Comparison of ENCODE assay signal across 16 cellular contexts in genomic region chr5:32030686-32031478, GRCh38.
A peak's percentile ranks its signal among the peaks of the same experiment; 100 is the strongest.
DNase-seq lines count a peak whose midpoint lies in the region; FAIRE-seq and TF ChIP-seq lines count a peak whose summit lies in the region.
"Had no signal": no experiment of that assay in that cellular context is flagged by ENCODE, and none has a peak within 500 bp of the region (broad histone marks: within the 10 kb centered on the region; RNA-seq: fewer than 3 reads in every experiment).

No MANE protein-coding gene starts in this region.

- FAIRE-seq in astrocyte (lab: Jason Lieb, UNC) = peak; percentile 5

- H3K9me3 ChIP-seq in A673 (ENCODE audit: low read depth, low read length, poor library complexity, severe bottlenecking) (no peaks in the 10 kb centered on the region), astrocyte (ENCODE audit: insufficient read depth, low read depth, low read length) (no peaks in the 10 kb centered on the region)
- H3K9me3 ChIP-seq: adrenal gland, esophagus squamous epithelium, lower lobe of right lung, SJSA1, tibial artery had no signal

- H3K4me1 ChIP-seq in A673 (ENCODE audit: insufficient read depth, low read length, poor library complexity, severe bottlenecking) (peaks cover 78% of the 10 kb centered on the region), astrocyte (ENCODE audit: insufficient read depth, low read length) (peaks cover 37% of the 10 kb centered on the region)

- H3K36me3 Mint-ChIP-seq in astrocyte (ENCODE audit: low read depth, unreplicated experiment) = peaks cover 1% of the 10 kb centered on the region
- peaks cover 4% of the 10 kb centered on the region for H3K36me3 Mint-ChIP-seq in glutamatergic neuron (ENCODE audit: unreplicated experiment)
- H3K36me3 Mint-ChIP-seq: activated CD4-positive, alpha-beta memory T cell treated with anti-CD3 and anti-CD28 coated beads for 36 hours; natural killer cell treated with Interleukin-12 subunit alpha and Interleukin-12 subunit beta and Interleukin-15 and Interleukin-18, amount 100 ng/mL, for 72 hours had no signal

- H3K27ac Mint-ChIP-seq in astrocyte (ENCODE audit: unreplicated experiment) (peak overlapping the region; percentile 81), glutamatergic neuron (ENCODE audit: unreplicated experiment) (peak overlapping the region; percentile 80)
- H3K27ac Mint-ChIP-seq: activated CD4-positive, alpha-beta memory T cell treated with anti-CD3 and anti-CD28 coated beads for 36 hours had no signal

- TF ChIP-seq CTCF in A673 (conservative IDR thresholded peaks at IDR 0.05; ENCODE audit: low read depth, low read length) (no peak), astrocyte (IDR thresholded peaks at IDR 0.05; ENCODE audit: insufficient read depth, low read depth, low read length) (no peak), glutamatergic neuron (IDR thresholded peaks at IDR 0.05; ENCODE audit: partially characterized antibody, unreplicated experiment) (no peak), brain microvascular endothelial cell (IDR thresholded peaks at IDR 0.05; ENCODE audit: low read depth, low read length, missing control alignments) (no peak)

- no peaks in the 10 kb centered on the region for H4K20me1 ChIP-seq in astrocyte (ENCODE audit: insufficient read depth, low read length)

- peak; percentile 32 for DNase-seq in A673 (ENCODE audit: low spot score)
- peak; percentile 50 for DNase-seq in HCEC 1CT
- peak; percentile 32 for DNase-seq in astrocyte (ENCODE audit: low read depth)
- DNase-seq in glutamatergic neuron = no peak
- DNase-seq in brain microvascular endothelial cell = no peak
- no peak for DNase-seq in H7
- DNase-seq in activated effector memory CD4-positive, alpha-beta T cell treated with anti-CD3 and anti-CD28 coated beads, Interleukin-2, amount 50 U/mL, for 16 hours = no peak
- no peak for DNase-seq in COR-L47 (lab: John Stamatoyannopoulos, UW)
- DNase-seq: activated CD4-positive, alpha-beta memory T cell treated with anti-CD3 and anti-CD28 coated beads for 36 hours; adrenal gland; esophagus squamous epithelium; lower lobe of right lung; stimulated activated CD4-positive, alpha-beta T cell treated with anti-CD3 and anti-CD28 coated beads, Interleukin-2, amount 100 ng/mL, for 24 hours; tibial artery had no signal

- H3K27ac ChIP-seq in A673 (ENCODE audit: low read depth, low read length, poor library complexity, severe bottlenecking) (peak overlapping the region; percentile 10), astrocyte (ENCODE audit: low read depth, low read length) (no peak overlapping the region), brain microvascular endothelial cell (no peak overlapping the region)
- H3K27ac ChIP-seq: lower lobe of right lung, SJSA1, tibial artery had no signal

- H3K36me3 ChIP-seq in A673 (ENCODE audit: insufficient read depth, low read length, poor library complexity, severe bottlenecking) = no peaks in the 10 kb centered on the region
- H3K36me3 ChIP-seq in astrocyte (ENCODE audit: insufficient read depth, low read length) = no peaks in the 10 kb centered on the region
- H3K36me3 ChIP-seq in brain microvascular endothelial cell (replicated peaks) = no peaks in the 10 kb centered on the region
- no peaks in the 10 kb centered on the region for H3K36me3 ChIP-seq in H7 (replicated peaks; ENCODE audit: control insufficient read depth, insufficient read depth, low read length)
- H3K36me3 ChIP-seq: adrenal gland, esophagus squamous epithelium, lower lobe of right lung, SJSA1, tibial artery had no signal

- H3K27me3 Mint-ChIP-seq in astrocyte (ENCODE audit: low read depth, unreplicated experiment) = no peaks in the 10 kb centered on the region
- peaks cover 9% of the 10 kb centered on the region for H3K27me3 Mint-ChIP-seq in glutamatergic neuron (ENCODE audit: unreplicated experiment)
- H3K27me3 Mint-ChIP-seq: activated CD4-positive, alpha-beta memory T cell treated with anti-CD3 and anti-CD28 coated beads for 36 hours had no signal

- BruUV-seq in A673 (replicated peaks; lab: Mats Ljungman, UMichigan) = no TSS peak

- POLR2A ChIA-PET in A673 (lab: Charles Lee; ENCODE audit: low non-redundant PET) = no interaction called here

- in situ Hi-C loops in brain microvascular endothelial cell (cut with HindIII; ENCODE audit: low pct_ligation_motif_present, low sequenced_read_pairs) = no loop called here

- intact Hi-C loops in A673 (cut with micrococcal nuclease; ENCODE audit: unreplicated experiment) = no loop called here

- H3K4me3 Mint-ChIP-seq in astrocyte (ENCODE audit: unreplicated experiment) (peak overlapping the region; percentile 8), glutamatergic neuron (ENCODE audit: unreplicated experiment) (peak overlapping the region; percentile 42)
- H3K4me3 Mint-ChIP-seq: activated CD4-positive, alpha-beta memory T cell treated with anti-CD3 and anti-CD28 coated beads for 36 hours; natural killer cell treated with Interleukin-12 subunit alpha and Interleukin-12 subunit beta and Interleukin-15 and Interleukin-18, amount 100 ng/mL, for 72 hours had no signal

- no peaks in the 10 kb centered on the region for H3K9me3 Mint-ChIP-seq in astrocyte (ENCODE audit: unreplicated experiment)
- peaks cover 4% of the 10 kb centered on the region for H3K9me3 Mint-ChIP-seq in glutamatergic neuron (ENCODE audit: unreplicated experiment)
- H3K9me3 Mint-ChIP-seq: activated CD4-positive, alpha-beta memory T cell treated with anti-CD3 and anti-CD28 coated beads for 36 hours; natural killer cell treated with Interleukin-12 subunit alpha and Interleukin-12 subunit beta and Interleukin-15 and Interleukin-18, amount 100 ng/mL, for 72 hours had no signal

- H3K4me1 Mint-ChIP-seq in astrocyte (ENCODE audit: low read depth, unreplicated experiment) = peaks cover 40% of the 10 kb centered on the region
- peaks cover 28% of the 10 kb centered on the region for H3K4me1 Mint-ChIP-seq in glutamatergic neuron (ENCODE audit: low read depth, unreplicated experiment)

- H3K9ac ChIP-seq in astrocyte (ENCODE audit: low read length) = no peak overlapping the region

- H3K4me3 ChIP-seq in A673 (ENCODE audit: low read depth, low read length, poor library complexity, severe bottlenecking) (no peak overlapping the region), astrocyte (ENCODE audit: insufficient read depth, low read depth, low read length) (no peak overlapping the region), brain microvascular endothelial cell (ENCODE audit: low read depth, low read length) (no peak overlapping the region), H7 (ENCODE audit: insufficient read depth, low read depth, low read length) (no peak overlapping the region)
- H3K4me3 ChIP-seq: adrenal gland, esophagus squamous epithelium, lower lobe of right lung, SJSA1, tibial artery had no signal

- H3K79me2 ChIP-seq in astrocyte (ENCODE audit: insufficient read depth, low read length) = no peaks in the 10 kb centered on the region

- CTCF ChIA-PET in A673 (lab: Charles Lee) = interaction anchor here (0.6 kb wide), 1 partner anchor 76 kb away, joined by 3 read pairs; no protein-coding TSS in a partner anchor

- no peaks in the 10 kb centered on the region for H3K27me3 ChIP-seq in A673 (replicated peaks; ENCODE audit: insufficient read depth, low read depth, low read length, poor library complexity)
- no peaks in the 10 kb centered on the region for H3K27me3 ChIP-seq in astrocyte (ENCODE audit: insufficient read depth, low read length)
- no peaks in the 10 kb centered on the region for H3K27me3 ChIP-seq in brain microvascular endothelial cell (replicated peaks)
- no peaks in the 10 kb centered on the region for H3K27me3 ChIP-seq in H7 (ENCODE audit: control insufficient read depth, insufficient read depth, low read length)
- H3K27me3 ChIP-seq: adrenal gland, esophagus squamous epithelium, SJSA1, tibial artery had no signal

- no peak overlapping the region for H2AFZ ChIP-seq in astrocyte (ENCODE audit: low read depth, low read length)

- peak overlapping the region; percentile 20 for H3K4me2 ChIP-seq in astrocyte (ENCODE audit: low read length)

Comparison
In these comparisons a context has a peak if more than half of its experiments do, and no peak if none do; other contexts are left out.
1. DNase-seq: peak in A673 (single experiment), HCEC 1CT (single experiment) and astrocyte (single experiment); none in glutamatergic neuron (single experiment), brain microvascular endothelial cell (single experiment), H7 (single experiment), activated effector memory CD4-positive, alpha-beta T cell treated with anti-CD3 and anti-CD28 coated beads, Interleukin-2, amount 50 U/mL, for 16 hours (single experiment) and COR-L47 (single experiment).